ENCODE assay signal across 10 cellular contexts in the genomic region with DNA sequence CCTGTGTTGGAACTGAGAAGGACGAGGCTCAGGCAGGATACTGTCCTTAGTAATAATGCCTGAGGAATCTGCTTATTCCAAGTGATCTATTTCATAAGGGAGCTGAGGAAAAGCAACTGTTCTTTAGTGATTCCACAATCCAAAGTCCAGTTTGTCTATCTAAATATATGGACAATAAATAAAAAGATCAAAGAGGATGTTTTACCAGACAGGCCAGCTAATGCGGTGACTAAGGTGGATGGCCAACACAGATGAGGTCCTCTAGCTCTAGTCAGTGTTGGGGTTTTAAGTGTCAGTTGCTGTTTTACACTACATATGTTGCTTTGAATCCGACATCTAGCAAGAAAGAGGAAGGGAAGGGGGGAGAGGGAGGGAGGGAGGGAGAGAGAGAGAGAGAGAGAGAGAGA. TPM values are rescaled to one million over a fixed set of nuclear protein-coding genes. Genes with fewer than 3 reads are reported as not detected.
"Had no signal": no experiment of that assay in that cellular context is flagged by ENCODE, and none has a peak within 500 bp of the region (broad histone marks: within the 10 kb centered on the region; RNA-seq: fewer than 3 reads in every experiment).

No MANE protein-coding gene starts in this region.

- H3K4me3 Mint-ChIP-seq: GM23338, H9 had no signal

- H2AFZ ChIP-seq: GM23338 had no signal

- ATAC-seq: GM23338, K562 had no signal

- H3K4me3 ChIP-seq: GM23338, K562 had no signal

- H3K4me2 ChIP-seq: GM23338 had no signal

- DNase-seq: H9, HCEC 1CT, Kasumi-1, KG1 had no signal

- FAIRE-seq: H1, H54, HTR-8/SVneo, K562 had no signal

- H3K27ac Mint-ChIP-seq: GM23338 had no signal

- H3K9me3 Mint-ChIP-seq: GM23338, H9 had no signal

RNA-seq across cellular contexts. Expression of gene SCN1A, which starts 26.9 kb away (rescaled TPM):
- total RNA-seq: HT-29, K562 had no signal
- polyA plus RNA-seq: K562 had no signal
